Comparison of ENCODE assay signal across 8 cellular contexts in genomic region chr6:56955171-56956155, GRCh38.
DNase-seq lines count a peak whose midpoint lies in the region; ATAC-seq and TF ChIP-seq lines count a peak whose summit lies in the region.

No MANE protein-coding gene starts in this region.

- H3K9me3 ChIP-seq in WERI-Rb-1 (ENCODE audit: severe bottlenecking) = no peaks in the 10 kb centered on the region

- no peaks in the 10 kb centered on the region for H3K36me3 ChIP-seq in WERI-Rb-1

- H3K27ac ChIP-seq in WERI-Rb-1 = peak overlapping the region; percentile 62
- H3K27ac ChIP-seq in cingulate gyrus (ENCODE audit: low read depth, low read length) = peak overlapping the region; percentile 67
- peak overlapping the region; percentile 58 for H3K27ac ChIP-seq in layer of hippocampus (ENCODE audit: low read depth, low read length)

- DNase-seq in AG08396 (ENCODE audit: low spot score) (peak; percentile 89), NCI-H2107 treated with DMSO at 0.1 percent for 48 hours (lab: John Stamatoyannopoulos, UW; ENCODE audit: unreplicated experiment) (peak; percentile 22), WERI-Rb-1 (peak; percentile 99)
- DNase-seq in stimulated activated CD4-positive, alpha-beta T cell treated with anti-CD3 and anti-CD28 coated beads, Interleukin-1b, Interleukin-23, amount 100 ng/mL, for 48 hours = peak; percentile 71

- ATAC-seq in GM18519 (IDR thresholded peaks at IDR 0.05; ENCODE audit: low FRiP score, unreplicated experiment) (peak; percentile 38), HG03039 (IDR thresholded peaks at IDR 0.05; ENCODE audit: unreplicated experiment) (peak; percentile 71)

- peaks cover 5% of the 10 kb centered on the region for H3K27me3 ChIP-seq in WERI-Rb-1 (ENCODE audit: insufficient read depth, low read depth, severe bottlenecking)
- no peaks in the 10 kb centered on the region for H3K27me3 ChIP-seq in layer of hippocampus (ENCODE audit: control insufficient read depth, insufficient read depth, low read length)

- peak overlapping the region; percentile 77 for H3K4me3 ChIP-seq in WERI-Rb-1 (ENCODE audit: low read depth, low read length)

- peak; percentile 94 for TF ChIP-seq CTCF in WERI-Rb-1 (IDR thresholded peaks at IDR 0.05; ENCODE audit: low read depth, low read length)

Comparison
In these comparisons a context has a peak if more than half of its experiments do, and no peak if none do; other contexts are left out.
1. Peak in every context shown above with its lines: DNase-seq, ATAC-seq, H3K4me3 ChIP-seq and H3K27ac ChIP-seq.
2. DNase-seq: peak in every context shown above with its lines; median percentile 99 in WERI-Rb-1; 89 in AG08396; 71 in stimulated activated CD4-positive, alpha-beta T cell treated with anti-CD3 and anti-CD28 coated beads, Interleukin-1b, Interleukin-23, amount 100 ng/mL, for 48 hours; 22 in NCI-H2107 treated with DMSO at 0.1 percent for 48 hours.